16 cellular contexts compared by ENCODE assay signal in the genomic region with DNA sequence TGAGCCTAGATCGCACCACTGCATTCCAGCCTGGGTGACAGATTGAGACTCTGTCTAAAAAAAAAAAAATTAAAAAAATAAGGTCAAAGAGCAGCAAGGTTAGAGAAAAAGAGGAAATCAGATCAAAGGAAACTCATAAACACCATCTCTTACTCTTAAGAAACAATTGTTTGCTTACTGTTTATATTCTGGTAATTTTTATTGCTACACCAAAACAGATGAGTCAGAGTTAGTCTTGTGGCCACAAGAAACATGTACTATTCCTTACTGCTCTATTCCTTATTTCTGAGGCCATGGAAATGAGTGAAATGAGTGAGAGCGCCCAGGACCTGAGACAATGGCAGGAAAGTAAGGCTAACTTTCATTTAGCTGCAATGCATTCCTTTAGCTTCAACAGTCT.
"Had no signal": no experiment of that assay in that cellular context is flagged by ENCODE, and none has a peak within 500 bp of the region (broad histone marks: within the 10 kb centered on the region; RNA-seq: fewer than 3 reads in every experiment).

No MANE protein-coding gene starts in this region.

- H3K4me3 ChIP-seq: dorsolateral prefrontal cortex, heart right ventricle, left lung, thoracic aorta, upper lobe of right lung had no signal

- H3K36me3 Mint-ChIP-seq: activated naive CD8-positive, alpha-beta T cell treated with anti-CD3 and anti-CD28 coated beads for 36 hours; stimulated activated naive B cell treated with anti-CD40 and anti-IgM and Interleukin-4, amounts not matched to agents 10 μg/mL and 1 μg/mL and 100 μg/mL, for 72 hours had no signal

- H3K27ac Mint-ChIP-seq: activated naive CD8-positive, alpha-beta T cell treated with anti-CD3 and anti-CD28 coated beads for 36 hours; stimulated activated naive B cell treated with anti-CD40 and anti-IgM and Interleukin-4, amounts not matched to agents 10 μg/mL and 1 μg/mL and 100 μg/mL, for 72 hours had no signal

- H3K9me3 ChIP-seq: heart right ventricle, left lung, thoracic aorta, upper lobe of right lung had no signal

- H3K27me3 ChIP-seq: left lung, upper lobe of right lung had no signal

- H3K4me1 Mint-ChIP-seq: activated naive CD8-positive, alpha-beta T cell treated with anti-CD3 and anti-CD28 coated beads for 36 hours; stimulated activated naive B cell treated with anti-CD40 and anti-IgM and Interleukin-4, amounts not matched to agents 10 μg/mL and 1 μg/mL and 100 μg/mL, for 72 hours had no signal

- ATAC-seq: heart right ventricle; left lung; stimulated activated naive B cell treated with anti-CD40 and anti-IgM and Interleukin-4, amounts not matched to agents 10 μg/mL and 1 μg/mL and 100 μg/mL, for 72 hours; upper lobe of right lung had no signal

- H3K4me1 ChIP-seq: heart right ventricle, left lung, upper lobe of right lung had no signal

- H3K9me3 Mint-ChIP-seq: activated naive CD8-positive, alpha-beta T cell treated with anti-CD3 and anti-CD28 coated beads for 36 hours; stimulated activated naive B cell treated with anti-CD40 and anti-IgM and Interleukin-4, amounts not matched to agents 10 μg/mL and 1 μg/mL and 100 μg/mL, for 72 hours had no signal

- H3K27ac ChIP-seq: dorsolateral prefrontal cortex, heart right ventricle, left lung, thoracic aorta, upper lobe of right lung, WERI-Rb-1 had no signal

- DNase-seq: activated CD4-positive, alpha-beta T cell treated with anti-CD3 and anti-CD28 coated beads, Interleukin-2, amount 50 U/mL, for 48 hours; activated naive CD8-positive, alpha-beta T cell treated with anti-CD3 and anti-CD28 coated beads for 36 hours; amygdala; dorsolateral prefrontal cortex; erythroblast; heart right ventricle; left lung; occipital lobe; posterior cingulate gyrus; retina; stimulated activated naive B cell treated with anti-CD40 and anti-IgM and Interleukin-4, amounts not matched to agents 10 μg/mL and 1 μg/mL and 100 μg/mL, for 72 hours; T-helper 2 cell; upper lobe of right lung; WERI-Rb-1 had no signal

- H3K4me3 Mint-ChIP-seq: activated naive CD8-positive, alpha-beta T cell treated with anti-CD3 and anti-CD28 coated beads for 36 hours; stimulated activated naive B cell treated with anti-CD40 and anti-IgM and Interleukin-4, amounts not matched to agents 10 μg/mL and 1 μg/mL and 100 μg/mL, for 72 hours had no signal

- H3K36me3 ChIP-seq: heart right ventricle, left lung, thoracic aorta, upper lobe of right lung, WERI-Rb-1 had no signal

- FAIRE-seq: colon had no signal
